Comparison of ENCODE assay signal across 1 cellular context in the genomic region with DNA sequence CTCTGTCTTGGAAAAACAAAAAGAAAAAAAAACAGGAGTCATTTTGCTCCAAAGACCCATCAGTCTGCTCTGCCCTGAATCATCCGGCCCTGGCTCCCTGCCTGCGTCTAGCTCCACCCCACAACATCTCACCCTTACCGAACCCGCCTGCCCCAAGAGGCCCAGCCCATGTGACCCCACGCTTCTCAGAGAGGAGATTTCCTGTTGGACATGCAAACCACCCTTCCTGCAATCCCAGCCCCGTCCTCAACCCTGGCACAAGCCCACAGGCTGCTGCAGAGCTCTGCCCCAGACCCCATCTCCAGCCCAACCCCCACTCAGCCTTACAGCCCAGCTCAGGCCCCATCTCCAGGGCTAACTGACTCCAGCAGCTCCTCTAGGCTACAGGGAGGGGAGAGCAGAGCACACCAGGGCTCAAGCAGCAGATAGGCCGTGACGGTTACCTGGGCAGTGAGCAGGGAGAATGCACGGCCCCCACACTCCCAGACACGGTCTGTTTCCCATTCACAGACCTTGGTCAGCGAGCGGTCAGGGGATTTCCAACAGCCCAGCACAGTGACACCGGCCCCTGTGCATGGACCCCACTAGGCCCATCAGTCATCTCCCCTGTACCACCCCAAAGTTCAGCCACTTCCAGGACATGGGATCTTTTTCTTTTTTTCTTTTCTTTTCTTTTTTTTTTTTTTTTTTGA.
TF ChIP-seq lines count a peak whose summit lies in the region.

No MANE protein-coding gene starts in this region.

TF ChIP-seq in GM12878, 131 proteins besides CTCF, POLR2A, EP300 and RAD21 (continued from another document and continues in another):
- TF ChIP-seq, protein P1, sequence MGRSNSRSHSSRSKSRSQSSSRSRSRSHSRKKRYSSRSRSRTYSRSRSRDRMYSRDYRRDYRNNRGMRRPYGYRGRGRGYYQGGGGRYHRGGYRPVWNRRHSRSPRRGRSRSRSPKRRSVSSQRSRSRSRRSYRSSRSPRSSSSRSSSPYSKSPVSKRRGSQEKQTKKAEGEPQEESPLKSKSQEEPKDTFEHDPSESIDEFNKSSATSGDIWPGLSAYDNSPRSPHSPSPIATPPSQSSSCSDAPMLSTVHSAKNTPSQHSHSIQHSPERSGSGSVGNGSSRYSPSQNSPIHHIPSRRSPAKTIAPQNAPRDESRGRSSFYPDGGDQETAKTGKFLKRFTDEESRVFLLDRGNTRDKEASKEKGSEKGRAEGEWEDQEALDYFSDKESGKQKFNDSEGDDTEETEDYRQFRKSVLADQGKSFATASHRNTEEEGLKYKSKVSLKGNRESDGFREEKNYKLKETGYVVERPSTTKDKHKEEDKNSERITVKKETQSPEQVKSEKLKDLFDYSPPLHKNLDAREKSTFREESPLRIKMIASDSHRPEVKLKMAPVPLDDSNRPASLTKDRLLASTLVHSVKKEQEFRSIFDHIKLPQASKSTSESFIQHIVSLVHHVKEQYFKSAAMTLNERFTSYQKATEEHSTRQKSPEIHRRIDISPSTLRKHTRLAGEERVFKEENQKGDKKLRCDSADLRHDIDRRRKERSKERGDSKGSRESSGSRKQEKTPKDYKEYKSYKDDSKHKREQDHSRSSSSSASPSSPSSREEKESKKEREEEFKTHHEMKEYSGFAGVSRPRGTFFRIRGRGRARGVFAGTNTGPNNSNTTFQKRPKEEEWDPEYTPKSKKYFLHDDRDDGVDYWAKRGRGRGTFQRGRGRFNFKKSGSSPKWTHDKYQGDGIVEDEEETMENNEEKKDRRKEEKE (IDR thresholded peaks at IDR 0.05): no peak
- TF ChIP-seq MEF2B (IDR thresholded peaks at IDR 0.05; ENCODE audit: partially characterized antibody, poor library complexity, severe bottlenecking): peak; percentile 82
- TF ChIP-seq ATF7 (IDR thresholded peaks at IDR 0.05; ENCODE audit: low read depth): peak; percentile 30; the same call in 1 of the 2 replicates
- peak; percentile 67 for TF ChIP-seq POLR2AphosphoS5 (IDR thresholded peaks at IDR 0.05; ENCODE audit: low read length)
- no peak for TF ChIP-seq SUZ12 (IDR thresholded peaks at IDR 0.05; ENCODE audit: unreplicated experiment)
- no peak for TF ChIP-seq FOXM1 (IDR thresholded peaks at IDR 0.05; ENCODE audit: low read depth, low read length)
- TF ChIP-seq NRF1 (conservative IDR thresholded peaks at IDR 0.05; ENCODE audit: low read depth, low read length): no peak
- TF ChIP-seq CREB1 (IDR thresholded peaks at IDR 0.05; ENCODE audit: low read depth): no peak
- no peak for TF ChIP-seq CEBPZ (IDR thresholded peaks at IDR 0.05; ENCODE audit: low read depth, low read length)
- peak; percentile 17 for TF ChIP-seq SP1 (IDR thresholded peaks at IDR 0.05; ENCODE audit: low read depth, low read length)
- TF ChIP-seq NBN (IDR thresholded peaks at IDR 0.05): peak; percentile 81
- no peak for TF ChIP-seq FOS (IDR thresholded peaks at IDR 0.05; ENCODE audit: borderline replicate concordance, extremely low read depth, insufficient read length)
- TF ChIP-seq CREM (IDR thresholded peaks at IDR 0.05; ENCODE audit: low read depth): 0 out of 2 replicates have a peak, but pooled peaks have one; percentile 8
- no peak for TF ChIP-seq HDAC6 (IDR thresholded peaks at IDR 0.05; ENCODE audit: unreplicated experiment)
- 0 out of 2 replicates have a peak, but pooled peaks have one; percentile 54 for TF ChIP-seq MTA2 (IDR thresholded peaks at IDR 0.05; ENCODE audit: low read depth)
- peak; percentile 39; the same call in 1 of the 2 replicates for TF ChIP-seq MAX (IDR thresholded peaks at IDR 0.05; ENCODE audit: low read depth, low read length)
- no peak for TF ChIP-seq ETV6 (conservative IDR thresholded peaks at IDR 0.05 in 1 of 2, IDR thresholded peaks at IDR 0.05 in 1 of 2; ENCODE audit: borderline replicate concordance in 1 of 2, low read depth in 1 of 2)
- peak; percentile 41 for TF ChIP-seq PBX3 (IDR thresholded peaks at IDR 0.05; ENCODE audit: insufficient replicate concordance, low read depth, low read length)
- TF ChIP-seq RAD51 (IDR thresholded peaks at IDR 0.05): peak; percentile 88
- no peak for TF ChIP-seq ZNF24 (IDR thresholded peaks at IDR 0.05)
- TF ChIP-seq HDGF (IDR thresholded peaks at IDR 0.05): peak; percentile 96
- peak; percentile 86 for TF ChIP-seq PKNOX1 (IDR thresholded peaks at IDR 0.05)
- 0 out of 2 replicates have a peak, but pooled peaks have one; percentile 70 for TF ChIP-seq DPF2 (IDR thresholded peaks at IDR 0.05)
- TF ChIP-seq BRCA1 (IDR thresholded peaks at IDR 0.05; ENCODE audit: low read depth, low read length): no peak
- TF ChIP-seq HCFC1 (IDR thresholded peaks at IDR 0.05; ENCODE audit: low read length): no peak
- TF ChIP-seq NR2F1 (conservative IDR thresholded peaks at IDR 0.05): peak; percentile 58
- TF ChIP-seq PAX5 (IDR thresholded peaks at IDR 0.05; ENCODE audit: borderline replicate concordance, low read depth, low read length): peak; percentile 93
- peak; percentile 38; the same call in 1 of the 2 replicates for TF ChIP-seq LARP7 (IDR thresholded peaks at IDR 0.05)
- no peak for TF ChIP-seq ATF3 (IDR thresholded peaks at IDR 0.05; ENCODE audit: borderline replicate concordance, extremely low read depth, low read depth, low read length)
- TF ChIP-seq RELA (IDR thresholded peaks at IDR 0.05; ENCODE audit: borderline replicate concordance, partially characterized antibody): peak; percentile 92
- TF ChIP-seq PAX8 (IDR thresholded peaks at IDR 0.05): no peak
- no peak for TF ChIP-seq TCF7 (IDR thresholded peaks at IDR 0.05; ENCODE audit: borderline replicate concordance)
- peak; percentile 42; the same call in 1 of the 3 replicates for TF ChIP-seq POU2F2 (IDR thresholded peaks at IDR 0.05; ENCODE audit: borderline replicate concordance, low read depth, low read length)
- no peak for TF ChIP-seq GABPA (IDR thresholded peaks at IDR 0.05; ENCODE audit: low read depth)
- TF ChIP-seq RBBP5 (conservative IDR thresholded peaks at IDR 0.05): no peak
- TF ChIP-seq RUNX3 (IDR thresholded peaks at IDR 0.05; ENCODE audit: low read length): peak; percentile 79
- no peak for TF ChIP-seq RFX5 (IDR thresholded peaks at IDR 0.05; ENCODE audit: low read depth, low read length)
- TF ChIP-seq CHD4 (IDR thresholded peaks at IDR 0.05): no peak
- TF ChIP-seq, protein P2, sequence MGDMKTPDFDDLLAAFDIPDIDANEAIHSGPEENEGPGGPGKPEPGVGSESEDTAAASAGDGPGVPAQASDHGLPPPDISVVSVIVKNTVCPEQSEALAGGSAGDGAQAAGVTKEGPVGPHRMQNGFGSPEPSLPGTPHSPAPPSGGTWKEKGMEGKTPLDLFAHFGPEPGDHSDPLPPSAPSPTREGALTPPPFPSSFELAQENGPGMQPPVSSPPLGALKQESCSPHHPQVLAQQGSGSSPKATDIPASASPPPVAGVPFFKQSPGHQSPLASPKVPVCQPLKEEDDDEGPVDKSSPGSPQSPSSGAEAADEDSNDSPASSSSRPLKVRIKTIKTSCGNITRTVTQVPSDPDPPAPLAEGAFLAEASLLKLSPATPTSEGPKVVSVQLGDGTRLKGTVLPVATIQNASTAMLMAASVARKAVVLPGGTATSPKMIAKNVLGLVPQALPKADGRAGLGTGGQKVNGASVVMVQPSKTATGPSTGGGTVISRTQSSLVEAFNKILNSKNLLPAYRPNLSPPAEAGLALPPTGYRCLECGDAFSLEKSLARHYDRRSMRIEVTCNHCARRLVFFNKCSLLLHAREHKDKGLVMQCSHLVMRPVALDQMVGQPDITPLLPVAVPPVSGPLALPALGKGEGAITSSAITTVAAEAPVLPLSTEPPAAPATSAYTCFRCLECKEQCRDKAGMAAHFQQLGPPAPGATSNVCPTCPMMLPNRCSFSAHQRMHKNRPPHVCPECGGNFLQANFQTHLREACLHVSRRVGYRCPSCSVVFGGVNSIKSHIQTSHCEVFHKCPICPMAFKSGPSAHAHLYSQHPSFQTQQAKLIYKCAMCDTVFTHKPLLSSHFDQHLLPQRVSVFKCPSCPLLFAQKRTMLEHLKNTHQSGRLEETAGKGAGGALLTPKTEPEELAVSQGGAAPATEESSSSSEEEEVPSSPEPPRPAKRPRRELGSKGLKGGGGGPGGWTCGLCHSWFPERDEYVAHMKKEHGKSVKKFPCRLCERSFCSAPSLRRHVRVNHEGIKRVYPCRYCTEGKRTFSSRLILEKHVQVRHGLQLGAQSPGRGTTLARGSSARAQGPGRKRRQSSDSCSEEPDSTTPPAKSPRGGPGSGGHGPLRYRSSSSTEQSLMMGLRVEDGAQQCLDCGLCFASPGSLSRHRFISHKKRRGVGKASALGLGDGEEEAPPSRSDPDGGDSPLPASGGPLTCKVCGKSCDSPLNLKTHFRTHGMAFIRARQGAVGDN (IDR thresholded peaks at IDR 0.05): 0 out of 2 replicates have a peak, but pooled peaks have one; percentile 65
- TF ChIP-seq, protein P3, sequence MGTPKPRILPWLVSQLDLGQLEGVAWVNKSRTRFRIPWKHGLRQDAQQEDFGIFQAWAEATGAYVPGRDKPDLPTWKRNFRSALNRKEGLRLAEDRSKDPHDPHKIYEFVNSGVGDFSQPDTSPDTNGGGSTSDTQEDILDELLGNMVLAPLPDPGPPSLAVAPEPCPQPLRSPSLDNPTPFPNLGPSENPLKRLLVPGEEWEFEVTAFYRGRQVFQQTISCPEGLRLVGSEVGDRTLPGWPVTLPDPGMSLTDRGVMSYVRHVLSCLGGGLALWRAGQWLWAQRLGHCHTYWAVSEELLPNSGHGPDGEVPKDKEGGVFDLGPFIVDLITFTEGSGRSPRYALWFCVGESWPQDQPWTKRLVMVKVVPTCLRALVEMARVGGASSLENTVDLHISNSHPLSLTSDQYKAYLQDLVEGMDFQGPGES (IDR thresholded peaks at IDR 0.05): no peak
- TF ChIP-seq USF2 (IDR thresholded peaks at IDR 0.05; ENCODE audit: borderline replicate concordance, low read depth, low read length): peak; percentile 67
- 0 out of 2 replicates have a peak, but pooled peaks have one; percentile 3 for TF ChIP-seq SMARCA5 (IDR thresholded peaks at IDR 0.05)
- no peak for TF ChIP-seq SIN3A (IDR thresholded peaks at IDR 0.05; ENCODE audit: low read depth, low read length)
- TF ChIP-seq RELB (IDR thresholded peaks at IDR 0.05; ENCODE audit: low read depth): peak; percentile 92
- peak; percentile 57 to 75; a peak in 2 of 4 replicates for TF ChIP-seq IKZF2 (IDR thresholded peaks at IDR 0.05)
